Comparison of ENCODE assay signal across 26 cellular contexts in the genomic region with DNA sequence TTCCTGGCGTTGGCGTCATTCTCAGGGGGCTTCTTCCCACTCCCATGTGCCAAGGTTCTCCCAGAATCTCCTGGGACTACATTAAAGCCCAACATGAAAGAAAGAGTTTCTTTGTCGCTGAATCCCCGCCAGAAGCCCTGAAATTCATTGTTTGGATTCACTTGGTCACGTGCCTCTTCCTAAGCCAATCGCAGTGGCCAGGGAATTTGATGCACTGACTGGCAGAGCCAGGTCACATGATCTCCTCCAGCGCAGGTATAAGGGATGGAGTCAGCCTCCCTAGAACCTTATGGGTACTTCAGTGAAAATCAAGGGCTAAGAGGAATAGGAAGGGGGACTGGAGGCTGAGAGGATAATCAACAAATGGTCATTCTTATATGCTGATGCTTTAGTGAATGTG.
DNase-seq lines count a peak whose midpoint lies in the region; ATAC-seq and TF ChIP-seq lines count a peak whose summit lies in the region.
"Had no signal": no experiment of that assay in that cellular context is flagged by ENCODE, and none has a peak within 500 bp of the region (broad histone marks: within the 10 kb centered on the region; RNA-seq: fewer than 3 reads in every experiment).

No MANE protein-coding gene starts in this region.

- no peak for TF ChIP-seq CTCF in H9 (conservative IDR thresholded peaks at IDR 0.05)
- no peak for TF ChIP-seq CTCF in endodermal cell (conservative IDR thresholded peaks at IDR 0.05)

- H2BK15ac ChIP-seq in H9 (ENCODE audit: low read depth, low read length), result no peak overlapping the region

- no peaks in the 10 kb centered on the region for H3K23me2 ChIP-seq in H9 (ENCODE audit: insufficient read length, low read depth, low read length, poor library complexity, severe bottlenecking)

- H3K36me3 ChIP-seq in endodermal cell (ENCODE audit: control insufficient read depth, insufficient read depth, low read length), result no peaks in the 10 kb centered on the region
- H3K36me3 ChIP-seq: gastroesophageal sphincter, uterus, WERI-Rb-1 had no signal

- no peaks in the 10 kb centered on the region for H4K20me1 ChIP-seq in H9 (ENCODE audit: control insufficient read depth, insufficient read depth, insufficient read length)

- H2BK120ac ChIP-seq in H9 (ENCODE audit: low read depth, low read length, poor library complexity, severe bottlenecking), result no peak overlapping the region

- H3K36me3 Mint-ChIP-seq in H9 (ENCODE audit: insufficient read depth in 1 of 3, low read depth in 3 of 3) (no peaks in the 10 kb centered on the region), endodermal cell (ENCODE audit: low read depth) (no peaks in the 10 kb centered on the region), immature natural killer cell (no peaks in the 10 kb centered on the region)
- H3K36me3 Mint-ChIP-seq: activated naive CD4-positive, alpha-beta T cell treated with anti-CD3 and anti-CD28 coated beads, Interleukin-2, amount 10 ng/mL, durations not matched to agents 7 days and 5 days; brain; CD8-positive, alpha-beta T cell; mesothelial cell of epicardium; naive B cell had no signal

- no peak overlapping the region for H2AK5ac ChIP-seq in H9 (ENCODE audit: insufficient read length, low read length)

- H3T11ph ChIP-seq in H9 (ENCODE audit: low read length), result no peak overlapping the region

- H4K8ac ChIP-seq in H9 (replicated peaks; ENCODE audit: insufficient read length, low read depth, low read length), result no peak overlapping the region

- H3K23ac ChIP-seq in H9 (ENCODE audit: insufficient read length, low read depth, low read length), result no peak overlapping the region

- H3K27me3 ChIP-seq in H9 (ENCODE audit: insufficient read depth, low read length), result no peaks in the 10 kb centered on the region
- no peaks in the 10 kb centered on the region for H3K27me3 ChIP-seq in endodermal cell (ENCODE audit: control insufficient read depth, insufficient read depth, low read length, poor library complexity, severe bottlenecking)
- H3K27me3 ChIP-seq: gastroesophageal sphincter, hepatocyte, uterus had no signal

- H3K4me3 Mint-ChIP-seq in H9 (no peak overlapping the region), endodermal cell (no peak overlapping the region), immature natural killer cell (no peak overlapping the region)
- H3K4me3 Mint-ChIP-seq: activated naive CD4-positive, alpha-beta T cell treated with anti-CD3 and anti-CD28 coated beads, Interleukin-2, amount 10 ng/mL, durations not matched to agents 7 days and 5 days; brain; CD8-positive, alpha-beta T cell; mesothelial cell of epicardium; naive B cell had no signal

- no peak overlapping the region for H3K18ac ChIP-seq in H9 (ENCODE audit: insufficient read length, low read depth, low read length)

- no peak overlapping the region for H3K4ac ChIP-seq in H9 (ENCODE audit: low read depth, low read length)

- no peaks in the 10 kb centered on the region for H3K79me2 ChIP-seq in H9 (ENCODE audit: insufficient read depth, low read length)
- H3K79me2 ChIP-seq: hepatocyte had no signal

- peak; percentile 6 for DNase-seq in A172 (ENCODE audit: low spot score)
- DNase-seq in H9, result peak; percentile 37
- DNase-seq in OCI-M1 (lab: John Stamatoyannopoulos, UW), result peak; percentile 2
- peak; percentile 60 for DNase-seq in endodermal cell
- no peak for DNase-seq in NCI-H1048 (lab: John Stamatoyannopoulos, UW)
- no peak for DNase-seq in activated CD4-positive, alpha-beta T cell treated with anti-CD3 and anti-CD28 coated beads for 4 hours
- no peak for DNase-seq in immature natural killer cell
- DNase-seq: 8988T; activated CD4-positive, alpha-beta T cell treated with anti-CD3 and anti-CD28 coated beads, Interleukin-2, amount 50 U/mL, for 1 hour; activated naive CD4-positive, alpha-beta T cell treated with anti-CD3 and anti-CD28 coated beads, Interleukin-2, amount 10 ng/mL, durations not matched to agents 7 days and 5 days; AML-193; CD8-positive, alpha-beta T cell; cerebellar nuclear complex; naive B cell; NCI-H187 treated with DMSO at 0.1 percent for 48 hours; NCI-H226; nucleus accumbens; Right ventricle myocardium superior; stimulated activated naive CD4-positive, alpha-beta T cell; uterus; WERI-Rb-1 had no signal

- no peaks in the 10 kb centered on the region for H3K9me3 ChIP-seq in H9 (ENCODE audit: control insufficient read depth, low read depth, low read length)
- no peaks in the 10 kb centered on the region for H3K9me3 ChIP-seq in endodermal cell (ENCODE audit: control insufficient read depth, low read length)
- H3K9me3 ChIP-seq: gastroesophageal sphincter, uterus had no signal

- H3K27ac Mint-ChIP-seq in H9 (no peak overlapping the region; a peak in 1 of 7 replicates), endodermal cell (no peak overlapping the region), immature natural killer cell (no peak overlapping the region)
- H3K27ac Mint-ChIP-seq: activated naive CD4-positive, alpha-beta T cell treated with anti-CD3 and anti-CD28 coated beads, Interleukin-2, amount 10 ng/mL, durations not matched to agents 7 days and 5 days; brain; CD8-positive, alpha-beta T cell; mesothelial cell of epicardium; naive B cell had no signal

- H3K4me1 ChIP-seq in H9 (ENCODE audit: insufficient read depth, low read length) (no peaks in the 10 kb centered on the region), endodermal cell (ENCODE audit: control insufficient read depth, insufficient read depth, low read length) (no peaks in the 10 kb centered on the region)
- H3K4me1 ChIP-seq: gastroesophageal sphincter, uterus had no signal

- no peak for ATAC-seq in HG02885 (IDR thresholded peaks at IDR 0.05; ENCODE audit: poor library complexity, unreplicated experiment)
- ATAC-seq: CD8-positive, alpha-beta T cell; gastroesophageal sphincter had no signal

- no peak overlapping the region for H3K4me2 ChIP-seq in H9 (ENCODE audit: insufficient read depth, insufficient read length, low read length)
- H3K4me2 ChIP-seq: hepatocyte had no signal

- H3K9ac ChIP-seq in H9 (ENCODE audit: extremely low read depth, insufficient read length, low read length), result no peak overlapping the region
- H3K9ac ChIP-seq in endodermal cell (ENCODE audit: extremely low read depth, low read length, poor library complexity, severe bottlenecking), result no peak overlapping the region

- no peak overlapping the region for H2AFZ ChIP-seq in H9 (ENCODE audit: low read length)
- H2AFZ ChIP-seq: hepatocyte had no signal

- no peak overlapping the region for H3K4me3 ChIP-seq in endodermal cell (ENCODE audit: low read length)
- H3K4me3 ChIP-seq: gastroesophageal sphincter, hepatocyte, uterus had no signal

- no peak overlapping the region for H4K91ac ChIP-seq in H9 (ENCODE audit: insufficient read length, low read depth, low read length)

- H3K27me3 Mint-ChIP-seq in H9 (ENCODE audit: low read depth) (peaks cover 8% of the 10 kb centered on the region), endodermal cell (ENCODE audit: insufficient read depth) (no peaks in the 10 kb centered on the region), immature natural killer cell (ENCODE audit: low read depth in 3 of 3) (peaks cover 0 to 3% (median 0%) of the 10 kb centered on the region in 3 donors)
- H3K27me3 Mint-ChIP-seq: activated naive CD4-positive, alpha-beta T cell treated with anti-CD3 and anti-CD28 coated beads, Interleukin-2, amount 10 ng/mL, durations not matched to agents 7 days and 5 days; brain had no signal

- H3K4me1 Mint-ChIP-seq in H9 (peaks cover 18 to 24% of the 10 kb centered on the region in 2 experiments), endodermal cell (peaks cover 5% of the 10 kb centered on the region), immature natural killer cell (no peaks in the 10 kb centered on the region)
- H3K4me1 Mint-ChIP-seq: activated naive CD4-positive, alpha-beta T cell treated with anti-CD3 and anti-CD28 coated beads, Interleukin-2, amount 10 ng/mL, durations not matched to agents 7 days and 5 days had no signal

- H3K79me1 ChIP-seq in H9 (ENCODE audit: insufficient read depth, low read depth, low read length, poor library complexity, severe bottlenecking), result no peaks in the 10 kb centered on the region

- H2BK20ac ChIP-seq in H9 (ENCODE audit: low read depth, low read length, poor library complexity, severe bottlenecking), result no peak overlapping the region

- no peak overlapping the region for H3K14ac ChIP-seq in H9 (ENCODE audit: insufficient read depth, low read length)

- no peak overlapping the region for H3K56ac ChIP-seq in H9 (ENCODE audit: insufficient read length, low read depth, low read length)

- H2BK5ac ChIP-seq in H9 (ENCODE audit: insufficient read length, low read length), result no peak overlapping the region

- H3K9me3 Mint-ChIP-seq in H9 (no peaks in the 10 kb centered on the region), endodermal cell (no peaks in the 10 kb centered on the region), immature natural killer cell (no peaks in the 10 kb centered on the region)
- H3K9me3 Mint-ChIP-seq: activated naive CD4-positive, alpha-beta T cell treated with anti-CD3 and anti-CD28 coated beads, Interleukin-2, amount 10 ng/mL, durations not matched to agents 7 days and 5 days; CD8-positive, alpha-beta T cell; mesothelial cell of epicardium had no signal

- no peak overlapping the region for H2BK12ac ChIP-seq in H9 (ENCODE audit: insufficient read length, low read depth, low read length)

- WGBS in H9 (ENCODE audit: extremely low coverage, insufficient read length, low lambda C conversion rate), result no CpG with 5 or more reads among the region's 7 CpGs
- WGBS in endodermal cell (ENCODE audit: insufficient coverage in 1 of 2, insufficient read length in 1 of 2), 2 experiments, result 92 to 100% methylated on average over 7 of the region's 7 CpGs

- no peak overlapping the region for H4K5ac ChIP-seq in H9 (ENCODE audit: insufficient read length, low read depth, low read length)

- H3K27ac ChIP-seq in H9 (ENCODE audit: insufficient read length, low read depth, low read length) (no peak overlapping the region), endodermal cell (ENCODE audit: low read depth, low read length) (no peak overlapping the region)
- H3K27ac ChIP-seq: gastroesophageal sphincter, hepatocyte, uterus, WERI-Rb-1 had no signal

Comparison
In these comparisons a context has a peak if more than half of its experiments do, and no peak if none do; other contexts are left out.
1. DNase-seq: peak in A172 (single experiment), H9 (single experiment), OCI-M1 (single experiment) and endodermal cell (single experiment); none in NCI-H1048 (single experiment), activated CD4-positive, alpha-beta T cell treated with anti-CD3 and anti-CD28 coated beads for 4 hours (0 of 2) and immature natural killer cell (0 of 3).